Comparison of ENCODE assay signal across 9 cellular contexts in genomic region chr11:130166457-130166784, GRCh38.
A peak's percentile ranks its signal among the peaks of the same experiment; 100 is the strongest.
DNase-seq lines count a peak whose midpoint lies in the region; ATAC-seq, FAIRE-seq and TF ChIP-seq lines count a peak whose summit lies in the region.
"Had no signal": no experiment of that assay in that cellular context is flagged by ENCODE, and none has a peak within 500 bp of the region (broad histone marks: within the 10 kb centered on the region; RNA-seq: fewer than 3 reads in every experiment).

No MANE protein-coding gene starts in this region.

- DNase-seq in AG08395 (ENCODE audit: low spot score) (peak; percentile 98), H54 (ENCODE audit: insufficient read length, low spot score) (peak; percentile 94), RWPE2 (ENCODE audit: low spot score) (peak; percentile 86), hepatic stellate cell (ENCODE audit: low spot score) (peak; percentile 97), NCI-H2227 (lab: John Stamatoyannopoulos, UW; ENCODE audit: unreplicated experiment) (no peak)
- no peak for DNase-seq in stimulated activated naive CD4-positive, alpha-beta T cell (lab: John Stamatoyannopoulos, UW)

- H3K36me3 ChIP-seq in RWPE2 (ENCODE audit: low read depth) = no peaks in the 10 kb centered on the region
- H3K36me3 ChIP-seq: cardiac muscle cell had no signal

- no peak for TF ChIP-seq CTCF in RWPE2 (IDR thresholded peaks at IDR 0.05; ENCODE audit: poor library complexity, severe bottlenecking)

- ATAC-seq in RWPE2 (ENCODE audit: low read depth) (peak; percentile 100), GM18909 (IDR thresholded peaks at IDR 0.05; ENCODE audit: poor library complexity, unreplicated experiment) (no peak), HG03039 (IDR thresholded peaks at IDR 0.05; ENCODE audit: unreplicated experiment) (no peak)

- H3K27ac ChIP-seq in RWPE2 (ENCODE audit: poor library complexity, severe bottlenecking) = peak overlapping the region; percentile 42
- H3K27ac ChIP-seq: cardiac muscle cell had no signal

- H3K4me1 ChIP-seq in RWPE2 (ENCODE audit: insufficient read depth, poor library complexity, severe bottlenecking) = peaks cover 27% of the 10 kb centered on the region

- H3K4me3 ChIP-seq in RWPE2 (ENCODE audit: severe bottlenecking) = no peak overlapping the region
- H3K4me3 ChIP-seq: cardiac muscle cell had no signal

- no peaks in the 10 kb centered on the region for H3K9me3 ChIP-seq in RWPE2 (ENCODE audit: severe bottlenecking)

- no peak for TF ChIP-seq POLR2A in H54 (IDR thresholded peaks at IDR 0.05; ENCODE audit: low read depth, low read length)

- FAIRE-seq in H54 (lab: Jason Lieb, UNC) = peak; percentile 98

- no peaks in the 10 kb centered on the region for H3K27me3 ChIP-seq in RWPE2 (ENCODE audit: insufficient read depth, poor library complexity, severe bottlenecking)

Comparison
In these comparisons a context has a peak if more than half of its experiments do, and no peak if none do; other contexts are left out.
1. DNase-seq: peak in AG08395 (single experiment), H54 (single experiment), RWPE2 (single experiment) and hepatic stellate cell (single experiment); none in stimulated activated naive CD4-positive, alpha-beta T cell (0 of 6) and NCI-H2227 (single experiment).